In genomic region chr6:135478626-135479025, GRCh38 we compare ENCODE assay signal across 1 cellular context.
TF ChIP-seq lines count a peak whose summit lies in the region.

No MANE protein-coding gene starts in this region.

TF ChIP-seq in HEK293, 187 proteins besides CTCF, POLR2A, EP300 and RAD21 (continued from another document):
- TF ChIP-seq, protein P1, sequence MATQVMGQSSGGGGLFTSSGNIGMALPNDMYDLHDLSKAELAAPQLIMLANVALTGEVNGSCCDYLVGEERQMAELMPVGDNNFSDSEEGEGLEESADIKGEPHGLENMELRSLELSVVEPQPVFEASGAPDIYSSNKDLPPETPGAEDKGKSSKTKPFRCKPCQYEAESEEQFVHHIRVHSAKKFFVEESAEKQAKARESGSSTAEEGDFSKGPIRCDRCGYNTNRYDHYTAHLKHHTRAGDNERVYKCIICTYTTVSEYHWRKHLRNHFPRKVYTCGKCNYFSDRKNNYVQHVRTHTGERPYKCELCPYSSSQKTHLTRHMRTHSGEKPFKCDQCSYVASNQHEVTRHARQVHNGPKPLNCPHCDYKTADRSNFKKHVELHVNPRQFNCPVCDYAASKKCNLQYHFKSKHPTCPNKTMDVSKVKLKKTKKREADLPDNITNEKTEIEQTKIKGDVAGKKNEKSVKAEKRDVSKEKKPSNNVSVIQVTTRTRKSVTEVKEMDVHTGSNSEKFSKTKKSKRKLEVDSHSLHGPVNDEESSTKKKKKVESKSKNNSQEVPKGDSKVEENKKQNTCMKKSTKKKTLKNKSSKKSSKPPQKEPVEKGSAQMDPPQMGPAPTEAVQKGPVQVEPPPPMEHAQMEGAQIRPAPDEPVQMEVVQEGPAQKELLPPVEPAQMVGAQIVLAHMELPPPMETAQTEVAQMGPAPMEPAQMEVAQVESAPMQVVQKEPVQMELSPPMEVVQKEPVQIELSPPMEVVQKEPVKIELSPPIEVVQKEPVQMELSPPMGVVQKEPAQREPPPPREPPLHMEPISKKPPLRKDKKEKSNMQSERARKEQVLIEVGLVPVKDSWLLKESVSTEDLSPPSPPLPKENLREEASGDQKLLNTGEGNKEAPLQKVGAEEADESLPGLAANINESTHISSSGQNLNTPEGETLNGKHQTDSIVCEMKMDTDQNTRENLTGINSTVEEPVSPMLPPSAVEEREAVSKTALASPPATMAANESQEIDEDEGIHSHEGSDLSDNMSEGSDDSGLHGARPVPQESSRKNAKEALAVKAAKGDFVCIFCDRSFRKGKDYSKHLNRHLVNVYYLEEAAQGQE (tag by site-specific recombination; IDR thresholded peaks at IDR 0.05), result no peak
- no peak for TF ChIP-seq ZNF843 (tag by site-specific recombination; IDR thresholded peaks at IDR 0.05)
- no peak for TF ChIP-seq YY2 (tag by site-specific recombination; IDR thresholded peaks at IDR 0.05)
- no peak for TF ChIP-seq ZNF623 (tag by site-specific recombination; IDR thresholded peaks at IDR 0.05)
- TF ChIP-seq, protein P2, sequence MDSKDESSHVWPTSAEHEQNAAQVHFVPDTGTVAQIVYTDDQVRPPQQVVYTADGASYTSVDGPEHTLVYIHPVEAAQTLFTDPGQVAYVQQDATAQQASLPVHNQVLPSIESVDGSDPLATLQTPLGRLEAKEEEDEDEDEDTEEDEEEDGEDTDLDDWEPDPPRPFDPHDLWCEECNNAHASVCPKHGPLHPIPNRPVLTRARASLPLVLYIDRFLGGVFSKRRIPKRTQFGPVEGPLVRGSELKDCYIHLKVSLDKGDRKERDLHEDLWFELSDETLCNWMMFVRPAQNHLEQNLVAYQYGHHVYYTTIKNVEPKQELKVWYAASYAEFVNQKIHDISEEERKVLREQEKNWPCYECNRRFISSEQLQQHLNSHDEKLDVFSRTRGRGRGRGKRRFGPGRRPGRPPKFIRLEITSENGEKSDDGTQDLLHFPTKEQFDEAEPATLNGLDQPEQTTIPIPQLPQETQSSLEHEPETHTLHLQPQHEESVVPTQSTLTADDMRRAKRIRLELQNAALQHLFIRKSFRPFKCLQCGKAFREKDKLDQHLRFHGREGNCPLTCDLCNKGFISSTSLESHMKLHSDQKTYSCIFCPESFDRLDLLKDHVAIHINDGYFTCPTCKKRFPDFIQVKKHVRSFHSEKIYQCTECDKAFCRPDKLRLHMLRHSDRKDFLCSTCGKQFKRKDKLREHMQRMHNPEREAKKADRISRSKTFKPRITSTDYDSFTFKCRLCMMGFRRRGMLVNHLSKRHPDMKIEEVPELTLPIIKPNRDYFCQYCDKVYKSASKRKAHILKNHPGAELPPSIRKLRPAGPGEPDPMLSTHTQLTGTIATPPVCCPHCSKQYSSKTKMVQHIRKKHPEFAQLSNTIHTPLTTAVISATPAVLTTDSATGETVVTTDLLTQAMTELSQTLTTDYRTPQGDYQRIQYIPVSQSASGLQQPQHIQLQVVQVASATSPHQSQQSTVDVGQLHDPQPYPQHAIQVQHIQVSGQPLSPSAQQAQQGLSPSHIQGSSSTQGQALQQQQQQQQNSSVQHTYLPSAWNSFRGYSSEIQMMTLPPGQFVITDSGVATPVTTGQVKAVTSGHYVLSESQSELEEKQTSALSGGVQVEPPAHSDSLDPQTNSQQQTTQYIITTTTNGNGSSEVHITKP (tag by site-specific recombination; IDR thresholded peaks at IDR 0.05), result no peak
- TF ChIP-seq ZNF791 (tag by site-specific recombination; IDR thresholded peaks at IDR 0.05), result no peak
